ENCODE assay signal across 8 cellular contexts in genomic region chr4:98467627-98468072, GRCh38.
DNase-seq lines count a peak whose midpoint lies in the region; ATAC-seq and TF ChIP-seq lines count a peak whose summit lies in the region.

No MANE protein-coding gene starts in this region.

- DNase-seq in CD8-positive, alpha-beta memory T cell, result peak; percentile 42 to 77 (median 50)
- peak; percentile 36 to 65 for DNase-seq in NOMO-1 (lab: John Stamatoyannopoulos, UW; ENCODE audit: unreplicated experiment in 2 of 2)
- peak; percentile 45 for DNase-seq in activated CD8-positive, alpha-beta memory T cell treated with anti-CD3 and anti-CD28 coated beads, Interleukin-2, amount 50 U/mL, for 1 hour (ENCODE audit: extremely low read depth)
- peak; percentile 80 for DNase-seq in epidermal melanocyte (ENCODE audit: insufficient read length, low spot score)
- peak; percentile 55 to 75 (median 63) for DNase-seq in mucosa of descending colon
- peak; percentile 75 for DNase-seq in stimulated activated CD8-positive, alpha-beta memory T cell treated with anti-CD3 and anti-CD28 coated beads, Interleukin-4, amount 100 ng/mL, for 48 hours

- TF ChIP-seq CTCF in mucosa of descending colon (IDR thresholded peaks at IDR 0.05), result peak; percentile 72

- no peaks in the 10 kb centered on the region for H3K9me3 ChIP-seq in CD8-positive, alpha-beta memory T cell (ENCODE audit: low read length)
- H3K9me3 ChIP-seq in mucosa of descending colon, result no peaks in the 10 kb centered on the region

- POLR2A ChIA-PET in CD8-positive, alpha-beta memory T cell (lab: Charles Lee), result interaction anchor here (0.6 kb wide), 1 partner anchor 448 kb away, joined by 3 read pairs; no protein-coding TSS in a partner anchor

- no peaks in the 10 kb centered on the region for H3K27me3 Mint-ChIP-seq in CD8-positive, alpha-beta memory T cell

- H3K27me3 ChIP-seq in CD8-positive, alpha-beta memory T cell (ENCODE audit: insufficient read depth, low read length, poor library complexity, severe bottlenecking), result no peaks in the 10 kb centered on the region

- H3K27ac ChIP-seq in CD8-positive, alpha-beta memory T cell (ENCODE audit: low read depth, low read length), result no peak overlapping the region

- intact Hi-C loops in mucosa of descending colon (cut with DNase I, micrococcal nuclease), result loop anchor here in 1 of 2 donors (5.0 kb wide), 1 partner anchor 190 kb away; the partner anchor contains the start of gene TSPAN5

- ATAC-seq in GM19397 (IDR thresholded peaks at IDR 0.05; ENCODE audit: unreplicated experiment), result peak; percentile 92
- ATAC-seq in HG03565 (IDR thresholded peaks at IDR 0.05; ENCODE audit: unreplicated experiment), result peak; percentile 94
- ATAC-seq in mucosa of descending colon, result peak; percentile 98

- peak overlapping the region; percentile 21 to 85 (median 75) for H3K4me3 Mint-ChIP-seq in CD8-positive, alpha-beta memory T cell

- CTCF ChIA-PET in CD8-positive, alpha-beta memory T cell (lab: Charles Lee), result interaction anchor here (0.6 to 2.4 kb wide), 38 partner anchors 9 to 995 kb away, joined by 3 to 25 read pairs (median 4); partner anchors contain the start of genes METAP1 and TSPAN5

- no peaks in the 10 kb centered on the region for H3K9me3 Mint-ChIP-seq in CD8-positive, alpha-beta memory T cell

- peak overlapping the region; percentile 48 for H3K4me3 ChIP-seq in CD8-positive, alpha-beta memory T cell (ENCODE audit: low read length)
- no peak overlapping the region for H3K4me3 ChIP-seq in mucosa of descending colon

- no peaks in the 10 kb centered on the region for H3K36me3 ChIP-seq in CD8-positive, alpha-beta memory T cell (ENCODE audit: insufficient read depth, low read length)
- no peaks in the 10 kb centered on the region for H3K36me3 ChIP-seq in mucosa of descending colon (ENCODE audit: low read depth)

- H3K4me1 Mint-ChIP-seq in CD8-positive, alpha-beta memory T cell, result peaks cover 33 to 38% (median 36%) of the 10 kb centered on the region in 3 donors

- H3K27ac Mint-ChIP-seq in CD8-positive, alpha-beta memory T cell, result peak overlapping the region in 4 of 8 donors; percentile 11 to 53 (median 33)

- peaks cover 14% of the 10 kb centered on the region for H3K4me1 ChIP-seq in CD8-positive, alpha-beta memory T cell (ENCODE audit: insufficient read depth, low read length)
- no peaks in the 10 kb centered on the region for H3K4me1 ChIP-seq in mucosa of descending colon (ENCODE audit: low read depth)

- H3K36me3 Mint-ChIP-seq in CD8-positive, alpha-beta memory T cell, result peaks cover 0 to 16% (median 9%) of the 10 kb centered on the region in 3 donors
